14 cellular contexts compared by ENCODE assay signal in the genomic region with DNA sequence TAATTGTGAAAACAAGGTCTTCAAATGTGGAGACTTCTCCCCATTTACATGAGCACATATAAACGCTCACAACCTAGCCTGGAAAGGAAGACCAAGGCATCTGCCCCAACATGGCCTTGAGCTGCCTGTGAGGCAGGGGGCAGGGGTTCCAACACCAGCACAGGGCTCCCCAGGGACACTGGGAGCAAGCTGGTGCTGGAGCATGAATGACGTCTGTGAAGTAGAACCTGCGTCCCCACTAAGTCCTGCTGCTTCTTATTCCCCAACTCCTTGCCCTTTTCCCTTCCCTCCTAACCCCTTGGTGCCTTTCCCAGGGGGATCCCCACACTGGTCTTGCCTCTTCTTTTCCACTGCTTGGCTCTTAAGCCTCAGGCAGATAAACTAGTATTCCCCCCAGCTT.
DNase-seq lines count a peak whose midpoint lies in the region; ATAC-seq, FAIRE-seq and TF ChIP-seq lines count a peak whose summit lies in the region.
"Had no signal": no experiment of that assay in that cellular context is flagged by ENCODE, and none has a peak within 500 bp of the region (broad histone marks: within the 10 kb centered on the region; RNA-seq: fewer than 3 reads in every experiment).

No MANE protein-coding gene starts in this region.

- no peaks in the 10 kb centered on the region for H3K79me2 ChIP-seq in H1 (ENCODE audit: control insufficient read depth in 1 of 2, insufficient read depth in 2 of 2, low read length in 2 of 2)

- POLR2A ChIA-PET in H1 (lab: Charles Lee; ENCODE audit: partially characterized antibody), result interaction anchor here (1.0 to 39.0 kb wide), 3 partner anchors 8 to 37 kb away, joined by 3 to 1192 read pairs (median 3); no protein-coding TSS in a partner anchor

- no peak overlapping the region for H4K5ac ChIP-seq in H1 (ENCODE audit: insufficient read length, low read depth, low read length)

- H3K18ac ChIP-seq in H1 (ENCODE audit: extremely low read depth, low read length), result no peak overlapping the region

- H3K9me3 ChIP-seq in T-helper 17 cell (ENCODE audit: control insufficient read depth, low read length, poor library complexity, severe bottlenecking) (no peaks in the 10 kb centered on the region), H1 (ENCODE audit: insufficient read depth in 2 of 2, low read depth in 1 of 2, low read length in 1 of 2) (no peaks in the 10 kb centered on the region; a peak in 1 of 4 replicates), neutrophil (no peaks in the 10 kb centered on the region)

- H3K4me1 ChIP-seq in H1 (replicated peaks in 1 of 4; ENCODE audit: control insufficient read depth in 3 of 4, insufficient read depth in 4 of 4, low read length in 3 of 4) (peaks cover 0 to 13% (median 2%) of the 10 kb centered on the region in 4 experiments; a peak in 5 of 7 replicates), neutrophil (ENCODE audit: control insufficient read depth in 1 of 2, insufficient read depth in 1 of 2, low read depth in 1 of 2, low read length in 1 of 2) (no peaks in the 10 kb centered on the region)

- intact Hi-C loops in activated CD4-positive, alpha-beta T cell treated with anti-CD3 and anti-CD28 coated beads, Interleukin-2, amount 10 ng/mL, durations not matched to agents 24 days and 14 days (cut with micrococcal nuclease), result no loop called here

- no peak overlapping the region for H3K9ac ChIP-seq in H1 (replicated peaks in 1 of 4; ENCODE audit: extremely low read depth in 1 of 4, low read depth in 3 of 4, low read length in 3 of 4)

- H3K27me3 ChIP-seq in H1 (replicated peaks in 1 of 4; ENCODE audit: control insufficient read depth in 3 of 4, extremely low read depth in 1 of 4, insufficient read depth in 3 of 4, low read length in 3 of 4) (no peaks in the 10 kb centered on the region), neutrophil (no peaks in the 10 kb centered on the region)

- no peak overlapping the region for H3K14ac ChIP-seq in H1 (ENCODE audit: insufficient read length)

- no peak overlapping the region for H3K4ac ChIP-seq in H1 (replicated peaks; ENCODE audit: insufficient read length, low read depth, low read length)

- no peak for DNase-seq in activated CD4-positive, alpha-beta T cell treated with anti-CD3 and anti-CD28 coated beads, Interleukin-2, amount 10 ng/mL, durations not matched to agents 24 days and 14 days
- no peak for DNase-seq in activated CD4-positive, alpha-beta T cell treated with anti-CD3 and anti-CD28 coated beads, Interleukin-2, amount 50 U/mL, for 1 hour
- DNase-seq in T-helper 17 cell (no peak), H1 (ENCODE audit: low read depth in 1 of 2, low spot score in 2 of 2) (no peak), NCI-H345 treated with DMSO at 0.1 percent for 48 hours (lab: John Stamatoyannopoulos, UW; ENCODE audit: unreplicated experiment) (no peak), HK-2 (ENCODE audit: unreplicated experiment) (no peak)
- no peak for DNase-seq in T-helper 2 cell treated with Interferon-gamma antibody and Interleukin-4, amounts not matched to agents 5 μg/mL and 100 μg/mL, for 36 hours (ENCODE audit: low spot score)
- DNase-seq: GOT3, KG1, NCI-H1048, NCI-H2107, NCI-H226 had no signal

- H2BK5ac ChIP-seq in H1 (ENCODE audit: low read depth, low read length), result no peak overlapping the region

- H3K79me1 ChIP-seq in H1 (ENCODE audit: low read depth, low read length), result no peaks in the 10 kb centered on the region

- TF ChIP-seq CTCF in H1 (IDR thresholded peaks at IDR 0.05; ENCODE audit: control extremely low read depth in 1 of 3, insufficient read depth in 1 of 3, low read depth in 1 of 3, low read length in 3 of 3) (no peak), neutrophil (IDR thresholded peaks at IDR 0.05) (no peak)

- no peak overlapping the region for H3K56ac ChIP-seq in H1 (replicated peaks; ENCODE audit: insufficient read length, low read depth, low read length)

- H3K4me1 Mint-ChIP-seq in activated CD4-positive, alpha-beta T cell treated with anti-CD3 and anti-CD28 coated beads, Interleukin-2, amount 10 ng/mL, durations not matched to agents 24 days and 14 days, result peaks cover 6% of the 10 kb centered on the region
- H3K4me1 Mint-ChIP-seq in T-helper 17 cell, result no peaks in the 10 kb centered on the region
- no peaks in the 10 kb centered on the region for H3K4me1 Mint-ChIP-seq in T-helper 2 cell treated with Interferon-gamma antibody and Interleukin-4, amounts not matched to agents 5 μg/mL and 100 μg/mL, for 36 hours (ENCODE audit: low read depth)

- H3K36me3 Mint-ChIP-seq in activated CD4-positive, alpha-beta T cell treated with anti-CD3 and anti-CD28 coated beads, Interleukin-2, amount 10 ng/mL, durations not matched to agents 24 days and 14 days (ENCODE audit: low read depth), result peaks cover 68% of the 10 kb centered on the region
- H3K36me3 Mint-ChIP-seq in T-helper 17 cell (ENCODE audit: low read depth), result peaks cover 4% of the 10 kb centered on the region
- peaks cover 51% of the 10 kb centered on the region for H3K36me3 Mint-ChIP-seq in T-helper 2 cell treated with Interferon-gamma antibody and Interleukin-4, amounts not matched to agents 5 μg/mL and 100 μg/mL, for 36 hours (ENCODE audit: low read depth)

- H3K36me3 ChIP-seq in H1 (ENCODE audit: control insufficient read depth in 2 of 4, insufficient read depth in 4 of 4, low read length in 3 of 4) (peaks cover 19 to 64% (median 38%) of the 10 kb centered on the region in 4 experiments), neutrophil (peaks cover 85% of the 10 kb centered on the region)

- H2AK5ac ChIP-seq in H1 (ENCODE audit: low read depth, low read length), result no peak overlapping the region

- no peak for FAIRE-seq in H1 (lab: Jason Lieb, UNC)

- no peak overlapping the region for H2BK15ac ChIP-seq in H1 (ENCODE audit: low read length)

- peak overlapping the region; percentile 54 for H3K27ac Mint-ChIP-seq in activated CD4-positive, alpha-beta T cell treated with anti-CD3 and anti-CD28 coated beads, Interleukin-2, amount 10 ng/mL, durations not matched to agents 24 days and 14 days
- H3K27ac Mint-ChIP-seq in T-helper 17 cell, result peak overlapping the region; percentile 39
- H3K27ac Mint-ChIP-seq in T-helper 2 cell treated with Interferon-gamma antibody and Interleukin-4, amounts not matched to agents 5 μg/mL and 100 μg/mL, for 36 hours, result no peak overlapping the region

- H3K4me3 ChIP-seq in H1 (ENCODE audit: extremely low read depth in 1 of 4, insufficient read depth in 2 of 4, low read depth in 3 of 4, low read length in 4 of 4) (no peak overlapping the region), neutrophil (ENCODE audit: low read depth in 1 of 2, low read length in 1 of 2) (no peak overlapping the region)

- H3K23me2 ChIP-seq in H1 (ENCODE audit: low read depth, low read length), result no peaks in the 10 kb centered on the region

- H3K23ac ChIP-seq in H1 (ENCODE audit: insufficient read length), result no peak overlapping the region

- H3K4me2 ChIP-seq in H1 (ENCODE audit: insufficient read depth in 1 of 2, low read depth in 2 of 2, low read length in 2 of 2), result no peak overlapping the region

- H2BK20ac ChIP-seq in H1 (ENCODE audit: low read length), result no peak overlapping the region

- TF ChIP-seq RAD21 in H1 (IDR thresholded peaks at IDR 0.05 in 1 of 2, conservative IDR thresholded peaks at IDR 0.05 in 1 of 2; ENCODE audit: low read depth in 2 of 2, low read length in 2 of 2), result no peak

- TF ChIP-seq POLR2A in H1 (IDR thresholded peaks at IDR 0.05; ENCODE audit: control extremely low read depth in 1 of 2, low read depth in 2 of 2, low read length in 2 of 2), result no peak

- no peak overlapping the region for H2AFZ ChIP-seq in H1 (ENCODE audit: low read length)

- H3K9me3 Mint-ChIP-seq in activated CD4-positive, alpha-beta T cell treated with anti-CD3 and anti-CD28 coated beads, Interleukin-2, amount 10 ng/mL, durations not matched to agents 24 days and 14 days, result no peaks in the 10 kb centered on the region
- H3K9me3 Mint-ChIP-seq in T-helper 2 cell treated with Interferon-gamma antibody and Interleukin-4, amounts not matched to agents 5 μg/mL and 100 μg/mL, for 36 hours, result no peaks in the 10 kb centered on the region

- 83% methylated on average over 3 of the region's 3 CpGs; no CpG with 5 or more reads in 1 of the 2 experiments for WGBS in H1 (ENCODE audit: extremely low coverage in 1 of 2, insufficient coverage in 1 of 2, insufficient read length in 1 of 2, insufficient replicate concordance in 2 of 2, low coverage in 1 of 2, low lambda C conversion rate in 2 of 2, missing lambda C conversion rate in 1 of 2), 2 experiments

- no peaks in the 10 kb centered on the region for H3K27me3 Mint-ChIP-seq in activated CD4-positive, alpha-beta T cell treated with anti-CD3 and anti-CD28 coated beads, Interleukin-2, amount 10 ng/mL, durations not matched to agents 24 days and 14 days
- no peaks in the 10 kb centered on the region for H3K27me3 Mint-ChIP-seq in T-helper 17 cell
- no peaks in the 10 kb centered on the region for H3K27me3 Mint-ChIP-seq in T-helper 2 cell treated with Interferon-gamma antibody and Interleukin-4, amounts not matched to agents 5 μg/mL and 100 μg/mL, for 36 hours (ENCODE audit: low read depth)

- H3K4me3 Mint-ChIP-seq in activated CD4-positive, alpha-beta T cell treated with anti-CD3 and anti-CD28 coated beads, Interleukin-2, amount 10 ng/mL, durations not matched to agents 24 days and 14 days, result no peak overlapping the region
- H3K4me3 Mint-ChIP-seq in T-helper 17 cell, result no peak overlapping the region
- no peak overlapping the region for H3K4me3 Mint-ChIP-seq in T-helper 2 cell treated with Interferon-gamma antibody and Interleukin-4, amounts not matched to agents 5 μg/mL and 100 μg/mL, for 36 hours

- no peak for TF ChIP-seq EP300 in H1 (IDR thresholded peaks at IDR 0.05; ENCODE audit: borderline replicate concordance in 1 of 2, low read depth in 2 of 2, low read length in 2 of 2)

- ATAC-seq in T-helper 17 cell, result no peak

- CTCF ChIA-PET in H1 (lab: Charles Lee; ENCODE audit: partially characterized antibody), result interaction anchor here (0.7 to 11.3 kb wide), 30 partner anchors 8 to 496 kb away, joined by 3 to 262 read pairs (median 4); no protein-coding TSS in a partner anchor

- H2BK12ac ChIP-seq in H1 (ENCODE audit: low read depth, low read length), result no peak overlapping the region

- no peak overlapping the region for H4K91ac ChIP-seq in H1 (replicated peaks; ENCODE audit: insufficient read length, low read length)

- no peak overlapping the region for H2BK120ac ChIP-seq in H1 (replicated peaks; ENCODE audit: low read depth, low read length)

- H3K27ac ChIP-seq in H1 (ENCODE audit: low read depth, low read length) (no peak overlapping the region), neutrophil (peak overlapping the region; percentile 9)
- H3K27ac ChIP-seq: 22Rv1 had no signal

- no peak overlapping the region for H4K8ac ChIP-seq in H1 (ENCODE audit: extremely low read depth, insufficient read depth, low read length)

- H4K20me1 ChIP-seq in H1 (replicated peaks in 1 of 2; ENCODE audit: control insufficient read depth in 1 of 2, insufficient read depth in 2 of 2, low read length in 2 of 2), result peaks cover 2 to 3% of the 10 kb centered on the region in 2 experiments

TF ChIP-seq in H1, 55 proteins besides CTCF, POLR2A, EP300 and RAD21:
- TF ChIP-seq POLR2AphosphoS5 (IDR thresholded peaks at IDR 0.05; ENCODE audit: low read depth, low read length) (peak; percentile 60; the same call in 1 of the 2 replicates), SIRT6 (IDR thresholded peaks at IDR 0.05; ENCODE audit: low read length) (no peak)
